1 cellular context compared by ENCODE assay signal in the genomic region with DNA sequence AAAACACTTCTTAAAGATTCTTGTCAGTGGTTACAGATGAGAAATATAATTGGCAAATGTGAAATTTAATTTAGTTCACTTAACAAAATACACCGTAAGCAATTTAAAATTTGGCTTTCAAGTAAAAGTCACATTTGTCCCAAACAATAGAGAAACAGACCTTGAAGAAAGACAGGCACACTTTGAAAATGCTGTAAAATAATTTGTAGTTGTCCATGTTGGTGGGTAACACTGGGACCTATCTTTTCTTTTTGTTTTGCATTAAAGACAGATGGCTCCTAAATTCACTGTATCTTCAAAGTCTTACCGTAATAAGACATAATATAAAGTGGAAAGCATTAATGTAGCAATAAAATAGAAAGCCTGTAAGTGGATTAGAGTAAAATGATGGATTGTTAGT.
A peak's percentile ranks its signal among the peaks of the same experiment; 100 is the strongest.
TF ChIP-seq lines count a peak whose summit lies in the region.

No MANE protein-coding gene starts in this region.

TF ChIP-seq in SK-N-SH treated with all-trans-retinoic acid at 6 μM for 48 hours, 23 proteins besides CTCF, POLR2A, EP300 and RAD21 (continued from another document):
- TF ChIP-seq, protein P1, sequence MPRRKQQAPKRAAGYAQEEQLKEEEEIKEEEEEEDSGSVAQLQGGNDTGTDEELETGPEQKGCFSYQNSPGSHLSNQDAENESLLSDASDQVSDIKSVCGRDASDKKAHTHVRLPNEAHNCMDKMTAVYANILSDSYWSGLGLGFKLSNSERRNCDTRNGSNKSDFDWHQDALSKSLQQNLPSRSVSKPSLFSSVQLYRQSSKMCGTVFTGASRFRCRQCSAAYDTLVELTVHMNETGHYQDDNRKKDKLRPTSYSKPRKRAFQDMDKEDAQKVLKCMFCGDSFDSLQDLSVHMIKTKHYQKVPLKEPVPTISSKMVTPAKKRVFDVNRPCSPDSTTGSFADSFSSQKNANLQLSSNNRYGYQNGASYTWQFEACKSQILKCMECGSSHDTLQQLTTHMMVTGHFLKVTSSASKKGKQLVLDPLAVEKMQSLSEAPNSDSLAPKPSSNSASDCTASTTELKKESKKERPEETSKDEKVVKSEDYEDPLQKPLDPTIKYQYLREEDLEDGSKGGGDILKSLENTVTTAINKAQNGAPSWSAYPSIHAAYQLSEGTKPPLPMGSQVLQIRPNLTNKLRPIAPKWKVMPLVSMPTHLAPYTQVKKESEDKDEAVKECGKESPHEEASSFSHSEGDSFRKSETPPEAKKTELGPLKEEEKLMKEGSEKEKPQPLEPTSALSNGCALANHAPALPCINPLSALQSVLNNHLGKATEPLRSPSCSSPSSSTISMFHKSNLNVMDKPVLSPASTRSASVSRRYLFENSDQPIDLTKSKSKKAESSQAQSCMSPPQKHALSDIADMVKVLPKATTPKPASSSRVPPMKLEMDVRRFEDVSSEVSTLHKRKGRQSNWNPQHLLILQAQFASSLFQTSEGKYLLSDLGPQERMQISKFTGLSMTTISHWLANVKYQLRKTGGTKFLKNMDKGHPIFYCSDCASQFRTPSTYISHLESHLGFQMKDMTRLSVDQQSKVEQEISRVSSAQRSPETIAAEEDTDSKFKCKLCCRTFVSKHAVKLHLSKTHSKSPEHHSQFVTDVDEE (CRISPR knock-in tag; IDR thresholded peaks at IDR 0.05): peak; percentile 88; the same call in 1 of the 2 replicates
- TF ChIP-seq OSR1 (CRISPR knock-in tag; IDR thresholded peaks at IDR 0.05) (no peak), ARNTL (CRISPR knock-in tag; IDR thresholded peaks at IDR 0.05; ENCODE audit: borderline replicate concordance, low read depth) (no peak), ZC3H10 (CRISPR knock-in tag; IDR thresholded peaks at IDR 0.05) (peak; percentile 74; the same call in 1 of the 2 replicates), ZNF565 (CRISPR knock-in tag; conservative IDR thresholded peaks at IDR 0.05; ENCODE audit: low read depth) (no peak), SNAI2 (CRISPR knock-in tag; IDR thresholded peaks at IDR 0.05) (peak; percentile 71; the same call in 1 of the 2 replicates), ZNF8 (CRISPR knock-in tag; IDR thresholded peaks at IDR 0.05) (peak; percentile 67; the same call in 1 of the 2 replicates), GLIS3 (CRISPR knock-in tag; IDR thresholded peaks at IDR 0.05) (peak; percentile 46; the same call in 1 of the 2 replicates), BACH2 (CRISPR knock-in tag; IDR thresholded peaks at IDR 0.05; ENCODE audit: borderline replicate concordance) (no peak), TCF4 (CRISPR knock-in tag; IDR thresholded peaks at IDR 0.05; ENCODE audit: borderline replicate concordance) (peak; percentile 99), ZFP3 (CRISPR knock-in tag; IDR thresholded peaks at IDR 0.05) (no peak), ZFP30 (CRISPR knock-in tag; IDR thresholded peaks at IDR 0.05) (peak; percentile 27; the same call in 1 of the 2 replicates), CSDC2 (CRISPR knock-in tag; IDR thresholded peaks at IDR 0.05) (no peak)
- TF ChIP-seq, protein P2, sequence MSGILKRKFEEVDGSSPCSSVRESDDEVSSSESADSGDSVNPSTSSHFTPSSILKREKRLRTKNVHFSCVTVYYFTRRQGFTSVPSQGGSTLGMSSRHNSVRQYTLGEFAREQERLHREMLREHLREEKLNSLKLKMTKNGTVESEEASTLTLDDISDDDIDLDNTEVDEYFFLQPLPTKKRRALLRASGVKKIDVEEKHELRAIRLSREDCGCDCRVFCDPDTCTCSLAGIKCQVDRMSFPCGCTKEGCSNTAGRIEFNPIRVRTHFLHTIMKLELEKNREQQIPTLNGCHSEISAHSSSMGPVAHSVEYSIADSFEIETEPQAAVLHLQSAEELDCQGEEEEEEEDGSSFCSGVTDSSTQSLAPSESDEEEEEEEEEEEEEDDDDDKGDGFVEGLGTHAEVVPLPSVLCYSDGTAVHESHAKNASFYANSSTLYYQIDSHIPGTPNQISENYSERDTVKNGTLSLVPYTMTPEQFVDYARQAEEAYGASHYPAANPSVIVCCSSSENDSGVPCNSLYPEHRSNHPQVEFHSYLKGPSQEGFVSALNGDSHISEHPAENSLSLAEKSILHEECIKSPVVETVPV (CRISPR knock-in tag; IDR thresholded peaks at IDR 0.05): peak; percentile 88
- TF ChIP-seq, protein P3, sequence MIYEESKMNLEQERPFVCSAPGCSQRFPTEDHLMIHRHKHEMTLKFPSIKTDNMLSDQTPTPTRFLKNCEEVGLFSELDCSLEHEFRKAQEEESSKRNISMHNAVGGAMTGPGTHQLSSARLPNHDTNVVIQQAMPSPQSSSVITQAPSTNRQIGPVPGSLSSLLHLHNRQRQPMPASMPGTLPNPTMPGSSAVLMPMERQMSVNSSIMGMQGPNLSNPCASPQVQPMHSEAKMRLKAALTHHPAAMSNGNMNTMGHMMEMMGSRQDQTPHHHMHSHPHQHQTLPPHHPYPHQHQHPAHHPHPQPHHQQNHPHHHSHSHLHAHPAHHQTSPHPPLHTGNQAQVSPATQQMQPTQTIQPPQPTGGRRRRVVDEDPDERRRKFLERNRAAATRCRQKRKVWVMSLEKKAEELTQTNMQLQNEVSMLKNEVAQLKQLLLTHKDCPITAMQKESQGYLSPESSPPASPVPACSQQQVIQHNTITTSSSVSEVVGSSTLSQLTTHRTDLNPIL (CRISPR knock-in tag; IDR thresholded peaks at IDR 0.05; ENCODE audit: low read depth): peak; percentile 19; the same call in 1 of the 2 replicates
- TF ChIP-seq, protein P4, sequence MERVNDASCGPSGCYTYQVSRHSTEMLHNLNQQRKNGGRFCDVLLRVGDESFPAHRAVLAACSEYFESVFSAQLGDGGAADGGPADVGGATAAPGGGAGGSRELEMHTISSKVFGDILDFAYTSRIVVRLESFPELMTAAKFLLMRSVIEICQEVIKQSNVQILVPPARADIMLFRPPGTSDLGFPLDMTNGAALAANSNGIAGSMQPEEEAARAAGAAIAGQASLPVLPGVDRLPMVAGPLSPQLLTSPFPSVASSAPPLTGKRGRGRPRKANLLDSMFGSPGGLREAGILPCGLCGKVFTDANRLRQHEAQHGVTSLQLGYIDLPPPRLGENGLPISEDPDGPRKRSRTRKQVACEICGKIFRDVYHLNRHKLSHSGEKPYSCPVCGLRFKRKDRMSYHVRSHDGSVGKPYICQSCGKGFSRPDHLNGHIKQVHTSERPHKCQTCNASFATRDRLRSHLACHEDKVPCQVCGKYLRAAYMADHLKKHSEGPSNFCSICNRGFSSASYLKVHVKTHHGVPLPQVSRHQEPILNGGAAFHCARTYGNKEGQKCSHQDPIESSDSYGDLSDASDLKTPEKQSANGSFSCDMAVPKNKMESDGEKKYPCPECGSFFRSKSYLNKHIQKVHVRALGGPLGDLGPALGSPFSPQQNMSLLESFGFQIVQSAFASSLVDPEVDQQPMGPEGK (CRISPR knock-in tag; IDR thresholded peaks at IDR 0.05; ENCODE audit: borderline replicate concordance): no peak
